ENCODE assay signal across 8 cellular contexts in the genomic region with DNA sequence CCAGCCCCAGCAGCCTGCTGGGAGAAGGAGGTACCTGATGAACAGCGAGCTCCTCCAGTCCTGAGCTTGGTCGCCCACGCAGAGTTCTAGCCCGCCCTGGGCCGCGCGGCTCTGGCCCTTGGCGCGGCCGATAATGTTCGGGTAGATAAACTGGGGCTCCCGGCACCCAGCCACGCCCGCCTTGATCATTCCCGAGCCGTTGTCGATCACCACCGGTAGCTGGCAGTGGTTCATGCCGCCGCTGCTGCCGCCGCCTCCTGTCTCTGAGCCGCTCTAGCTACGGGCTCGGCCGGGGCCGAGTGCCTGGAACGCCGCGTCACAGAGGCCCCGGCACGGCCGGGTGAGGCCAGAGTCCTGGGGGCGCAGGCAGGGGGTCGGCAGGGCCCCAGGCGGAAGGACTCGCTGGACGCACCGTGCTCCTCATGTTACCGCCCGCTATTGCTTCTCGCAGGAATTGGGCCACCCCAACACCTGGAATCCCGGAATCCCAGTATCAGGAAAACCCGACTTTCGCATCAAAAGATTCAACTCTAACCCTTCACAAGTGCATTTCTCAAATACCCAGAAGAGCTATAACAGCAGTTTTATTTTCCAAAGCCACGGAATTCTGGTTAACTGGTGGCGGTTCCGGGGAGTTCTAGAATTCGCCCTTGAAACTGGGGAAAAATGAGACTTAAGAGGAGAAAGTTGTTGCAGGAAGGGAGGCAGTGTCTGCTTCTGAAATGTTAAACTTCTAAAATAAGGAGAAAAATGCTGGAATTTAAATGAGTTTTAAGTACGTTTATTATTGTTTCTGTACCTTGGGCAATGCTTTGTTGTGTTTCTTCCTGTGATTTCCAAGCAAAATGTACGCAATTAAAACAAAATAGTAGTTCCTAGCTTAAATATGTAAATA. TPM values are rescaled to one million over a fixed set of nuclear protein-coding genes. Genes with fewer than 3 reads are reported as not detected.
DNase-seq lines count a peak whose midpoint lies in the region; ATAC-seq and TF ChIP-seq lines count a peak whose summit lies in the region.

A gene (minus strand): TSS at position 275 of the 895 bp plus-strand sequence. CDS start 41 bp downstream, at position 234.

- DNase-seq in OCI-M1 (lab: John Stamatoyannopoulos, UW) (peak; percentile 70), fibroblast of peridontal ligament (ENCODE audit: extremely low read depth) (peak; percentile 61), naive B cell (peak; percentile 48)
- peak; percentile 26 to 43 for DNase-seq in activated T-helper 1 cell treated with anti-CD3 and anti-CD28 coated beads, Interleukin-2, amount 50 U/mL, for 16 hours (ENCODE audit: low read depth in 1 of 2, low spot score in 1 of 2)
- peak; percentile 75 for DNase-seq in stimulated activated naive CD8-positive, alpha-beta T cell treated with anti-CD3 and anti-CD28 coated beads, Interleukin-15, Interleukin-2, amounts not matched to agents 100 U/mL and 50 U/mL, for 24 hours

- H3K4me3 Mint-ChIP-seq in naive B cell = peak within 1 kb of the TSS; percentile 84 to 93 (median 92)

- ATAC-seq in GM18909 (IDR thresholded peaks at IDR 0.05; ENCODE audit: poor library complexity, unreplicated experiment) (peak; percentile 26), HG03342 (IDR thresholded peaks at IDR 0.05; ENCODE audit: unreplicated experiment) (peak; percentile 27), naive B cell (ENCODE audit: low read depth in 2 of 2) (peak; percentile 6)
- ATAC-seq in stimulated activated naive CD8-positive, alpha-beta T cell treated with anti-CD3 and anti-CD28 coated beads, Interleukin-15, Interleukin-2, amounts not matched to agents 100 U/mL and 50 U/mL, for 24 hours = peak; percentile 25

- H3K9me3 Mint-ChIP-seq in naive B cell = peaks cover 0 to 22% (median 5%) of the 10 kb centered on the region in 7 donors

- H3K27ac ChIP-seq in 22Rv1 = peak within 1 kb of the TSS; percentile 69

- H3K27ac Mint-ChIP-seq in naive B cell = peak within 1 kb of the TSS; percentile 65 to 92 (median 84)

- peaks cover 4 to 8% of the 10 kb centered on the region in 2 donors for H3K36me3 Mint-ChIP-seq in naive B cell

- peaks cover 17 to 40% (median 27%) of the 10 kb centered on the region in 3 donors for H3K4me1 Mint-ChIP-seq in naive B cell

- no peak for TF ChIP-seq CTCF in 22Rv1 (IDR thresholded peaks at IDR 0.05)

- H3K27me3 Mint-ChIP-seq in naive B cell = peaks cover 0 to 4% (median 0%) of the 10 kb centered on the region in 3 donors

RNA-seq across cellular contexts. Expression of the gene that starts here (rescaled TPM):
- under 1 TPM in 5 of 6 donors, not detected in 1; 0.12 to 0.59 (median 0.23) TPM for polyA plus RNA-seq in naive B cell (ENCODE audit: low read depth in 6 of 6)

Comparison
In these comparisons a context has a peak if more than half of its experiments do, and no peak if none do; other contexts are left out.
1. Peak in every context shown above with its lines: DNase-seq, ATAC-seq and H3K27ac ChIP-seq.
2. Peak in DNase-seq and ATAC-seq in naive B cell; RNA of the gene not detected or under 1 TPM.